1 cellular context compared by ENCODE assay signal in genomic region chr4:17517664-17518063, GRCh38.
TF ChIP-seq lines count a peak whose summit lies in the region.

No MANE protein-coding gene starts in this region.

TF ChIP-seq in IMR-90, 13 proteins besides CTCF, POLR2A, EP300 and RAD21 (continued from another document):
- no peak for TF ChIP-seq ELK1 (IDR thresholded peaks at IDR 0.05; ENCODE audit: borderline replicate concordance, low read depth, low read length)
